ENCODE assay signal across 20 cellular contexts in the genomic region with DNA sequence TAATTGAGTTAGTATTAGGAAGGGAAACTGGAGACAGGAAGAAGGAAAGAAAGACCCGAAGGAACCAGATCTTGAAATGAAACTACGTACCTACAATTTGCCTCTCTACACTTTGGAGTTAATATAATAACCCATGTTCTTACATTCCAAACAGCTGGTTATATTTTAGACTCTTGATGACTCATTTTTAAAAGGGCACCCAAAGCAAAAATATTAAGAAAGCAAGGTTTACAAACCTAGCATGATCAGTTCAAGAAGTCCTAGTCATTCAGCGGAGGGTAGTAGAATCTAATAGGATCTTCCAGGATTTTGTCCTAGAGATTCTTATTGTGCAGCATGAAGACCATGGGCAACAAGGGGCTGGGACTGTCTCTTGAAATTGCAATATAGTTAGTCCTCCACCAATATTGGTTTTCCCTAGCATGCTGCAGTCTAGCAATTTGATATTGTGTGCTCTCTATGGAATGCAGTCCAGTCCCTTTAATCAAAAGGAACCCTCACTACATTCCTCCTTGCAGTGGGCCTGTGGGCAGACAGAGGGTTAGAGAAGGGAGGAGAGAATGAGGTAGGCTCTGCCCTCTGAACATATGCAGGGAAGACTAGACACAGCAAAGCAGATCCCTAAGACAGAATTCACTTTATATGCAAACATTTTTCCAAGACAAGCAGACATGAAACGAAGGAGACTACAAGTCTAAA.
A peak's percentile ranks its signal among the peaks of the same experiment; 100 is the strongest.
DNase-seq lines count a peak whose midpoint lies in the region; ATAC-seq and TF ChIP-seq lines count a peak whose summit lies in the region.
"Had no signal": no experiment of that assay in that cellular context is flagged by ENCODE, and none has a peak within 500 bp of the region (broad histone marks: within the 10 kb centered on the region; RNA-seq: fewer than 3 reads in every experiment).

No MANE protein-coding gene starts in this region.

- H3K4me1 Mint-ChIP-seq in activated T-helper 17 cell treated with anti-CD3 and anti-CD28 coated beads, Interleukin-2, amount 50 U/mL, for 72 hours = no peaks in the 10 kb centered on the region

- in situ Hi-C loops in brain microvascular endothelial cell (cut with HindIII; ENCODE audit: low pct_ligation_motif_present, low sequenced_read_pairs) = no loop called here

- peaks cover 0 to 16% of the 10 kb centered on the region in 2 donors for H3K4me1 ChIP-seq in ascending aorta
- H3K4me1 ChIP-seq in tibial artery = peaks cover 0 to 28% (median 8%) of the 10 kb centered on the region in 4 donors
- H3K4me1 ChIP-seq: parathyroid adenoma, transverse colon had no signal

- no peak for ATAC-seq in left colon
- no peak for ATAC-seq in activated T-helper 17 cell treated with anti-CD3 and anti-CD28 coated beads, Interleukin-2, amount 50 U/mL, for 72 hours (replicated peaks)
- ATAC-seq: activated naive CD4-positive, alpha-beta T cell treated with anti-CD3 and anti-CD28 coated beads, Interleukin-2, amount 50 U/mL, for 72 hours; naive thymus-derived CD8-positive, alpha-beta T cell; sciatic nerve; stimulated activated memory B cell treated with anti-CD40 and anti-IgM and Interleukin-4, amounts not matched to agents 10 μg/mL and 1 μg/mL and 100 μg/mL, for 72 hours had no signal

- H3K4me3 Mint-ChIP-seq in activated T-helper 17 cell treated with anti-CD3 and anti-CD28 coated beads, Interleukin-2, amount 50 U/mL, for 72 hours = no peak overlapping the region
- H3K4me3 Mint-ChIP-seq: memory B cell; naive thymus-derived CD8-positive, alpha-beta T cell; stimulated activated memory B cell treated with anti-CD40 and anti-IgM and Interleukin-4, amounts not matched to agents 10 μg/mL and 1 μg/mL and 100 μg/mL, for 72 hours had no signal

- H3K4me3 ChIP-seq in ascending aorta (peak overlapping the region in 1 of 2 donors; percentile 52), tibial artery (peak overlapping the region in 1 of 2 donors; percentile 22), brain microvascular endothelial cell (ENCODE audit: low read depth, low read length) (no peak overlapping the region)
- H3K4me3 ChIP-seq: transverse colon had no signal

- no peaks in the 10 kb centered on the region for H3K36me3 Mint-ChIP-seq in activated T-helper 17 cell treated with anti-CD3 and anti-CD28 coated beads, Interleukin-2, amount 50 U/mL, for 72 hours (ENCODE audit: low read depth)
- H3K36me3 Mint-ChIP-seq: activated naive CD4-positive, alpha-beta T cell treated with anti-CD3 and anti-CD28 coated beads, Interleukin-2, amount 50 U/mL, for 72 hours; naive thymus-derived CD8-positive, alpha-beta T cell; stimulated activated memory B cell treated with anti-CD40 and anti-IgM and Interleukin-4, amounts not matched to agents 10 μg/mL and 1 μg/mL and 100 μg/mL, for 72 hours had no signal

- H3K27ac ChIP-seq in ascending aorta (peak overlapping the region; percentile 55 to 60), tibial artery (peak overlapping the region; percentile 34 to 44), brain microvascular endothelial cell (no peak overlapping the region)
- H3K27ac ChIP-seq: parathyroid adenoma, transverse colon had no signal

- no peaks in the 10 kb centered on the region for H3K27me3 Mint-ChIP-seq in activated T-helper 17 cell treated with anti-CD3 and anti-CD28 coated beads, Interleukin-2, amount 50 U/mL, for 72 hours

- peaks cover 14% of the 10 kb centered on the region for H3K9me3 Mint-ChIP-seq in activated T-helper 17 cell treated with anti-CD3 and anti-CD28 coated beads, Interleukin-2, amount 50 U/mL, for 72 hours
- H3K9me3 Mint-ChIP-seq: memory B cell; stimulated activated memory B cell treated with anti-CD40 and anti-IgM and Interleukin-4, amounts not matched to agents 10 μg/mL and 1 μg/mL and 100 μg/mL, for 72 hours had no signal

- H3K9me3 ChIP-seq in ascending aorta (no peaks in the 10 kb centered on the region), tibial artery (no peaks in the 10 kb centered on the region)
- H3K9me3 ChIP-seq: transverse colon had no signal

- TF ChIP-seq CTCF in ascending aorta (IDR thresholded peaks at IDR 0.05) = no peak
- TF ChIP-seq CTCF in tibial artery (IDR thresholded peaks at IDR 0.05) = no peak
- no peak for TF ChIP-seq CTCF in brain microvascular endothelial cell (IDR thresholded peaks at IDR 0.05; ENCODE audit: low read depth, low read length, missing control alignments)

- H3K27me3 ChIP-seq in ascending aorta = no peaks in the 10 kb centered on the region
- H3K27me3 ChIP-seq in tibial artery = no peaks in the 10 kb centered on the region
- H3K27me3 ChIP-seq in brain microvascular endothelial cell (replicated peaks) = no peaks in the 10 kb centered on the region
- H3K27me3 ChIP-seq: transverse colon had no signal

- DNase-seq in GM03348 (ENCODE audit: low spot score) (peak; percentile 52), ascending aorta (ENCODE audit: low spot score in 2 of 2) (no peak), hepatic stellate cell (ENCODE audit: low spot score) (peak; percentile 16), tibial artery (no peak), brain microvascular endothelial cell (no peak), left colon (no peak)
- DNase-seq: activated CD4-positive, alpha-beta T cell treated with anti-CD3 and anti-CD28 coated beads for 1 hour; dermis blood vessel endothelial cell; DMS79; naive thymus-derived CD8-positive, alpha-beta T cell; NCI-H524; RPMI8226; stimulated activated CD4-positive, alpha-beta T cell treated with anti-CD3 and anti-CD28 coated beads, Interleukin-1b, Interleukin-23, amount 100 ng/mL, for 48 hours; transverse colon had no signal

- no peak overlapping the region for H3K27ac Mint-ChIP-seq in activated T-helper 17 cell treated with anti-CD3 and anti-CD28 coated beads, Interleukin-2, amount 50 U/mL, for 72 hours
- H3K27ac Mint-ChIP-seq: activated naive CD4-positive, alpha-beta T cell treated with anti-CD3 and anti-CD28 coated beads, Interleukin-2, amount 50 U/mL, for 72 hours; memory B cell; naive thymus-derived CD8-positive, alpha-beta T cell; stimulated activated memory B cell treated with anti-CD40 and anti-IgM and Interleukin-4, amounts not matched to agents 10 μg/mL and 1 μg/mL and 100 μg/mL, for 72 hours had no signal

- intact Hi-C loops in ascending aorta (cut with DNase I) (loop anchor here (10.0 kb wide), 1 partner anchor 688 kb away; no protein-coding TSS in a partner anchor), tibial artery (cut with DNase I; ENCODE audit: low total_unique reads) (no loop called here), left colon (cut with DNase I, micrococcal nuclease) (no loop called here)

- H3K36me3 ChIP-seq in ascending aorta (no peaks in the 10 kb centered on the region), tibial artery (no peaks in the 10 kb centered on the region), brain microvascular endothelial cell (replicated peaks) (no peaks in the 10 kb centered on the region)
- H3K36me3 ChIP-seq: transverse colon had no signal

Comparison
In these comparisons a context has a peak if more than half of its experiments do, and no peak if none do; other contexts are left out.
1. DNase-seq: peak in GM03348 (single experiment) and hepatic stellate cell (single experiment); none in ascending aorta (0 of 2), tibial artery (0 of 2), brain microvascular endothelial cell (single experiment) and left colon (0 of 2).